ENCODE assay signal across 8 cellular contexts in the genomic region with DNA sequence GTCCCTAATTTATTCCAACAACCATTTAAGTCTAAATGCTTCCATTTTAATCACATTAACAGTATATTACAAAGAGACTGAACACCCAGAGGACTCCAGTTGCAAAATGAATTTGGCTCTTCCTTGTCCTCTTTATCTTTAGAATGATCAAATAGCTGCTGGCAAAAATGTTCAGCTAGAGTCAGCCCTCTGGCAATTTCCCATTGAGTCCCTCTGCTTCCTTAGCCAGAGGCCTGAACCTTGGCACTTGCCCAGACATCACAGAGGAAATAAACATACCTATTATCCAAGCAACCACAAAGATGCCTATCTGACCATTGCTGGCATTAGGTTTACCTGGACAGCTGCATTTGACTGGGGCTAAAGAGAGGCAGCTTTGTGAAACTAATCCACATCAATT.
A peak's percentile ranks its signal among the peaks of the same experiment; 100 is the strongest.
DNase-seq lines count a peak whose midpoint lies in the region; ATAC-seq and TF ChIP-seq lines count a peak whose summit lies in the region.
"Had no signal": no experiment of that assay in that cellular context is flagged by ENCODE, and none has a peak within 500 bp of the region (broad histone marks: within the 10 kb centered on the region; RNA-seq: fewer than 3 reads in every experiment).

No MANE protein-coding gene starts in this region.

- no peak overlapping the region for H3K4me3 ChIP-seq in skeletal muscle cell (ENCODE audit: low read depth, low read length)
- no peak overlapping the region for H3K4me3 ChIP-seq in vagina
- H3K4me3 ChIP-seq: heart right ventricle had no signal

- no peak for ATAC-seq in HG03139 (IDR thresholded peaks at IDR 0.05; ENCODE audit: unreplicated experiment)

- H3K27ac ChIP-seq in vagina, result no peak overlapping the region
- H3K27ac ChIP-seq: heart right ventricle had no signal

- intact Hi-C loops in vagina (cut with DNase I), result no loop called here

- H3K27me3 ChIP-seq in vagina, result no peaks in the 10 kb centered on the region
- H3K27me3 ChIP-seq: heart right ventricle had no signal

- H3K9me3 ChIP-seq in vagina, result no peaks in the 10 kb centered on the region
- H3K9me3 ChIP-seq: heart right ventricle had no signal

- no peaks in the 10 kb centered on the region for H3K36me3 ChIP-seq in vagina
- H3K36me3 ChIP-seq: heart right ventricle had no signal

- TF ChIP-seq POLR2A in vagina (IDR thresholded peaks at IDR 0.05), result no peak

- DNase-seq in GM04503 (ENCODE audit: low read depth) (peak; percentile 60), NCI-H446 (lab: John Stamatoyannopoulos, UW) (peak; percentile 40 to 76), dermis blood vessel endothelial cell (peak; percentile 59), skeletal muscle cell (ENCODE audit: low read depth) (peak; percentile 48), vagina (ENCODE audit: extremely low spot score in 2 of 2) (no peak), cortex of kidney (lab: John Stamatoyannopoulos, UW) (no peak)
- DNase-seq: heart right ventricle had no signal

- TF ChIP-seq CTCF in vagina (IDR thresholded peaks at IDR 0.05), result no peak

- peaks cover 10% of the 10 kb centered on the region for H3K4me1 ChIP-seq in vagina

Comparison
In these comparisons a context has a peak if more than half of its experiments do, and no peak if none do; other contexts are left out.
1. DNase-seq: peak in GM04503 (single experiment), NCI-H446 (2 of 2), dermis blood vessel endothelial cell (single experiment) and skeletal muscle cell (single experiment); none in vagina (0 of 2) and cortex of kidney (single experiment).